Comparison of ENCODE assay signal across 11 cellular contexts in the genomic region with DNA sequence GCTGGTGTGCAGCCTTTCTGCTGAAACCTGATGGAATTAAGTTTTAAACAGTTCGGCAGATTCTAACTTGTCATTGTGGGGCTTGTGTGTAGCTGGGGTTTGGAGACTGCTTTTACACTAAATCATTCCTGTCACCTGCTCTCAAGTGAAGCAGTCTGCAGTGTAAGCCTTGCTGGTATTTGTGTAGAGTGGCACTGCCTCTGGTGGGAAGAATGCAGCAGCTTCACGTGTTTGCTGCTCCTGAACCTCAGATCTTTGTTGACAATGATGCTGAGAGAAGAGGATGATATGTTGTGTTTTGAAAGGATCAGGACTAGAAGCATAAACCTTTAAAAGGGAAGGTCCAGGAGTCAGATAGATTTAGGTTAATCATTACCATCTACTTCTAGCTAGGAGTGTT.
A peak's percentile ranks its signal among the peaks of the same experiment; 100 is the strongest.
DNase-seq lines count a peak whose midpoint lies in the region; ATAC-seq, FAIRE-seq and TF ChIP-seq lines count a peak whose summit lies in the region.
"Had no signal": no experiment of that assay in that cellular context is flagged by ENCODE, and none has a peak within 500 bp of the region (broad histone marks: within the 10 kb centered on the region; RNA-seq: fewer than 3 reads in every experiment).

No MANE protein-coding gene starts in this region.

- peaks cover 7% of the 10 kb centered on the region for H3K4me1 Mint-ChIP-seq in neural progenitor cell

- H3K27me3 ChIP-seq in neural progenitor cell (no peaks in the 10 kb centered on the region), esophagus squamous epithelium (no peaks in the 10 kb centered on the region)
- H3K27me3 ChIP-seq: upper lobe of left lung had no signal

- TF ChIP-seq CTCF in D721Med (IDR thresholded peaks at IDR 0.05; ENCODE audit: insufficient read depth, missing control alignments) (peak; percentile 13), fibroblast of the aortic adventitia (IDR thresholded peaks at IDR 0.05; ENCODE audit: insufficient read depth, low read length) (peak; percentile 28), neural progenitor cell (IDR thresholded peaks at IDR 0.05) (peak; percentile 64), esophagus squamous epithelium (IDR thresholded peaks at IDR 0.05) (no peak)

- H3K36me3 Mint-ChIP-seq in neural progenitor cell = no peaks in the 10 kb centered on the region

- no peaks in the 10 kb centered on the region for H3F3A ChIP-seq in neural progenitor cell (ENCODE audit: low read depth)

- no peak overlapping the region for H2AFZ ChIP-seq in neural progenitor cell (replicated peaks)

- FAIRE-seq in D721Med (lab: Jason Lieb, UNC) = no peak
- FAIRE-seq: colon had no signal

- peaks cover 3% of the 10 kb centered on the region for H4K20me1 ChIP-seq in neural progenitor cell (ENCODE audit: low read depth)

- H3K4me3 ChIP-seq in fibroblast of the aortic adventitia (ENCODE audit: low read depth, low read length) = no peak overlapping the region
- H3K4me3 ChIP-seq in neural progenitor cell = no peak overlapping the region
- H3K4me3 ChIP-seq in esophagus squamous epithelium = no peak overlapping the region
- H3K4me3 ChIP-seq: upper lobe of left lung had no signal

- H3K27me3 Mint-ChIP-seq in neural progenitor cell (ENCODE audit: insufficient read depth, low read depth) = no peaks in the 10 kb centered on the region

- 69 to 88% methylated on average over 2 of the region's 2 CpGs for WGBS in esophagus squamous epithelium, 2 donors

- no peaks in the 10 kb centered on the region for H3K9me3 Mint-ChIP-seq in neural progenitor cell

- no peak for TF ChIP-seq POLR2A in esophagus squamous epithelium (IDR thresholded peaks at IDR 0.05)

- H3K4me2 ChIP-seq in neural progenitor cell = no peak overlapping the region

- no peaks in the 10 kb centered on the region for H3K9me3 ChIP-seq in neural progenitor cell (ENCODE audit: low read depth)
- H3K9me3 ChIP-seq in esophagus squamous epithelium = no peaks in the 10 kb centered on the region
- H3K9me3 ChIP-seq: upper lobe of left lung had no signal

- intact Hi-C loops in esophagus squamous epithelium (cut with DNase I) = no loop called here

- no peaks in the 10 kb centered on the region for H3K79me2 ChIP-seq in neural progenitor cell (ENCODE audit: low read depth)

- H3K27ac ChIP-seq in neural progenitor cell (no peak overlapping the region), esophagus squamous epithelium (no peak overlapping the region)
- H3K27ac ChIP-seq: upper lobe of left lung had no signal

- H3K27ac Mint-ChIP-seq in neural progenitor cell = peak overlapping the region; percentile 80

- no peak for ATAC-seq in GM21528 (IDR thresholded peaks at IDR 0.05; ENCODE audit: low FRiP score, unreplicated experiment)
- ATAC-seq in HG03280 (IDR thresholded peaks at IDR 0.05; ENCODE audit: unreplicated experiment) = no peak

- H3K4me1 ChIP-seq in neural progenitor cell = no peaks in the 10 kb centered on the region
- H3K4me1 ChIP-seq in esophagus squamous epithelium = no peaks in the 10 kb centered on the region
- H3K4me1 ChIP-seq: upper lobe of left lung had no signal

- H3K9ac ChIP-seq in neural progenitor cell = no peak overlapping the region

- H3K36me3 ChIP-seq in neural progenitor cell (no peaks in the 10 kb centered on the region), esophagus squamous epithelium (peaks cover 0 to 29% (median 0%) of the 10 kb centered on the region in 3 donors)

- DNase-seq in D721Med (ENCODE audit: insufficient read length, low spot score) (no peak), NCI-H510A treated with DMSO at 0.1 percent for 48 hours (lab: John Stamatoyannopoulos, UW) (peak; percentile 20), fibroblast of the aortic adventitia (ENCODE audit: low read depth) (no peak), neural progenitor cell (ENCODE audit: low spot score) (peak; percentile 61), esophagus squamous epithelium (lab: John Stamatoyannopoulos, UW) (no peak), GM19238 (ENCODE audit: insufficient read length, low spot score) (no peak)
- DNase-seq: stimulated activated CD4-positive, alpha-beta T cell treated with anti-CD3 and anti-CD28 coated beads, Interleukin-2, amount 100 ng/mL, for 24 hours; upper lobe of left lung had no signal

- H3K4me3 Mint-ChIP-seq in neural progenitor cell = no peak overlapping the region

Comparison
In these comparisons a context has a peak if more than half of its experiments do, and no peak if none do; other contexts are left out.
1. DNase-seq: peak in NCI-H510A treated with DMSO at 0.1 percent for 48 hours (single experiment) and neural progenitor cell (single experiment); none in D721Med (single experiment), fibroblast of the aortic adventitia (single experiment), esophagus squamous epithelium (single experiment) and GM19238 (single experiment).
2. CTCF ChIP-seq: peak in D721Med (single experiment), fibroblast of the aortic adventitia (single experiment) and neural progenitor cell (single experiment); none in esophagus squamous epithelium (0 of 6).